In the genomic region with DNA sequence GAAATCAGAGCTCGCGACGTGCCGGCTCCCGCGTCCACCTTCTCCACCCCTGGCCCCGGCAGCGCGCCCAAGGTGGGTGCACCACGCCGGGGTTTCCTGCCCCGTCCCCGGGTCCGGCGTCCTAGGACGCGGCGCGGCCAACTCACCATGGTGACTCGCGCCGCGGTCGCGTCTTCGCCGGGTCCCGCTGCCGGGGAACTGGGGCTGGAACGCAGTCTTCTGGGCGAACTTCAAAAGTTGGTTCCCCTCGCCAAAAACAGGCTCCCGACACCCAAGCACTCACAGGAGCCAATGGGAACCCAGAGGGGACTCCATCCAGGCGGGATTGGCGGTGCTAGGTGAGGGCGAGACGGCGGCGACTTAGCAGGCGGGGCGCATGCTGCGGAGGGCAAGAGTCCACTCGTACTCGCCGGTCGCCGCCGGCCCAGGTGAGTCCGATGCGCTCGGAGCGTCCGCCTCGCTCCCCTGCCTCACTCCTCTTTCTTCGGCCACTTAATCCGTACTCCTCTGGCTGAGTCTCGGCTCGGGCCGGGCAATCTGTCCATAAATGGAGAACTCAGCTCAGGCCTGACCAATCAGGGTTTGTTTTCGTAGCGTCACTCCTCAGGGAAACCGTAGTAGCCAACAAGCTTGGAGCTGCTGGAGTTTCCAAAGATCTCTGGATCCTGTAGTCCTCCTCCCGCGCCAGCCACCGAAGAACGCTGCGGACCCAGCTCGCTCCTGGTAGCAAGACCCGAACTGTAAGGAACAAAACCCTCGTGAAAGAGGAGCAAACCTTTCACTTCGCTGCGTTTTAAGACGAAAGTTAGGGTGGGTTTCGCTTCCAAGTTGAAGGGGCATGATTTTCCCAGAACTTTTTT, we compare ENCODE assay signal across 8 cellular contexts. TPM values are rescaled to one million over a fixed set of nuclear protein-coding genes. Genes with fewer than 3 reads are reported as not detected.
DNase-seq lines count a peak whose midpoint lies in the region; ATAC-seq and TF ChIP-seq lines count a peak whose summit lies in the region.

MYO1E (minus strand) TSS at position 520 of the 860 bp plus-strand sequence; CDS start at position 149, 371 bp downstream.

- TF ChIP-seq POLR2A in transverse colon (IDR thresholded peaks at IDR 0.05) = peak; percentile 98

- no peaks in the 10 kb centered on the region for H3K27me3 ChIP-seq in transverse colon

- H3K36me3 Mint-ChIP-seq in natural killer cell = no peaks in the 10 kb centered on the region

- WGBS in transverse colon (ENCODE audit: low coverage in 1 of 2), 2 donors = 2% methylated on average over 73 of the region's 74 CpGs; no CpG with 5 or more reads in 1 of the 2 donors

- H3K27ac Mint-ChIP-seq in natural killer cell = peak within 1 kb of the TSS; percentile 62 to 78

- ATAC-seq in GM19395 (IDR thresholded peaks at IDR 0.05; ENCODE audit: unreplicated experiment) (peak; percentile 55), natural killer cell (peak; percentile 53 to 62 (median 60))

- intact Hi-C loops in natural killer cell (cut with micrococcal nuclease) = no loop called here
- intact Hi-C loops in transverse colon (cut with DNase I; ENCODE audit: low total_unique reads) = loop anchor here (5.0 kb wide), 1 partner anchor 65 kb away; the partner anchor contains the start of gene FAM81A

- no peak for TF ChIP-seq CTCF in natural killer cell (IDR thresholded peaks at IDR 0.05)
- no peak for TF ChIP-seq CTCF in transverse colon (IDR thresholded peaks at IDR 0.05)

- peaks cover 0 to 32% (median 7%) of the 10 kb centered on the region in 4 donors for H3K4me1 ChIP-seq in transverse colon

- peak; percentile 82 for DNase-seq in COR-L47 (lab: John Stamatoyannopoulos, UW)
- peak; percentile 88 for DNase-seq in HK-2 (ENCODE audit: unreplicated experiment)
- peak; percentile 45 to 69 for DNase-seq in NOMO-1 (lab: John Stamatoyannopoulos, UW; ENCODE audit: unreplicated experiment in 2 of 2)
- peak; percentile 14 for DNase-seq in activated gamma-delta T cell treated with Interleukin-2 at 50 U/mL for 16 hours
- peak; percentile 96 for DNase-seq in foreskin melanocyte
- peak; percentile 21 for DNase-seq in natural killer cell
- DNase-seq in transverse colon = peak; percentile 92

- no peaks in the 10 kb centered on the region for H3K36me3 ChIP-seq in transverse colon

- peak within 1 kb of the TSS; percentile 63 to 84 (median 74) for H3K4me3 ChIP-seq in transverse colon

- no peaks in the 10 kb centered on the region for H3K9me3 Mint-ChIP-seq in natural killer cell

- peaks cover 22 to 26% of the 10 kb centered on the region in 2 donors for H3K4me1 Mint-ChIP-seq in natural killer cell

- H3K27me3 Mint-ChIP-seq in natural killer cell (ENCODE audit: low read depth in 2 of 2) = peaks cover 33 to 47% of the 10 kb centered on the region in 2 donors

- peak within 1 kb of the TSS; percentile 94 to 96 (median 96) for H3K27ac ChIP-seq in transverse colon

- H3K4me3 Mint-ChIP-seq in natural killer cell = peak within 1 kb of the TSS; percentile 95

- in situ Hi-C loops in transverse colon (cut with MboI; ENCODE audit: low pct_ligation_motif_present in 1 of 4, low pct_unique_long_range_greater_than_20kb in 1 of 4, low sequenced_read_pairs in 3 of 4) = no loop called here

- no peaks in the 10 kb centered on the region for H3K9me3 ChIP-seq in transverse colon

- TF ChIP-seq EP300 in transverse colon (IDR thresholded peaks at IDR 0.05; ENCODE audit: low read depth) = no peak

RNA-seq across cellular contexts. Expression of gene MYO1E, which starts in this region (rescaled TPM):
- total RNA-seq in natural killer cell = 10 to 100 TPM; 16.1 to 39.4 (median 22.7) TPM
- 100 to 1,000 TPM; 131 to 388 (median 345) TPM for total RNA-seq in transverse colon

Comparison
In these comparisons a context has a peak if more than half of its experiments do, and no peak if none do; other contexts are left out.
1. Peak in every context shown above with its lines: DNase-seq, ATAC-seq, H3K4me3 ChIP-seq and H3K27ac ChIP-seq.
2. DNase-seq: peak in every context shown above with its lines; median percentile 96 in foreskin melanocyte; 92 in transverse colon; 88 in HK-2; 82 in COR-L47; 57 in NOMO-1; 21 in natural killer cell; 14 in activated gamma-delta T cell treated with Interleukin-2 at 50 U/mL for 16 hours.